In genomic region chr7:44031319-44031718, GRCh38 we compare ENCODE assay signal across 6 cellular contexts. TPM values are rescaled to one million over a fixed set of nuclear protein-coding genes. Genes with fewer than 3 reads are reported as not detected.
"Had no signal": no experiment of that assay in that cellular context is flagged by ENCODE, and none has a peak within 500 bp of the region (broad histone marks: within the 10 kb centered on the region; RNA-seq: fewer than 3 reads in every experiment).

No MANE protein-coding gene starts in this region.

RNA-seq across cellular contexts. Expression of gene SPDYE1, which starts 33.6 kb away (rescaled TPM):
- total RNA-seq: HepG2, HT-29, HT1080, IMR-90, K562 had no signal
- polyA plus RNA-seq: HepG2, IMR-90 had no signal

RNA-seq across cellular contexts. Expression of gene PGAM2, which starts 34.0 kb away (rescaled TPM):
- total RNA-seq: HT1080, IMR-90, K562 had no signal
- polyA plus RNA-seq: HepG2, IgD-negative memory B cell, IMR-90, K562 had no signal
